22 cellular contexts compared by ENCODE assay signal in genomic region chr1:175234639-175235038, GRCh38.
"Had no signal": no experiment of that assay in that cellular context is flagged by ENCODE, and none has a peak within 500 bp of the region (broad histone marks: within the 10 kb centered on the region; RNA-seq: fewer than 3 reads in every experiment).

No MANE protein-coding gene starts in this region.

- FAIRE-seq: endothelial cell of umbilical vein had no signal

- H3K27me3 ChIP-seq: cardiac muscle cell, esophagus muscularis mucosa, gastroesophageal sphincter, heart left ventricle, thyroid gland had no signal

- H3K4me1 Mint-ChIP-seq: nephron had no signal

- H3K36me3 ChIP-seq: cardiac muscle cell, esophagus muscularis mucosa, gastroesophageal sphincter, heart left ventricle, left ventricle myocardium inferior, thyroid gland had no signal

- H3K27ac ChIP-seq: cardiac muscle cell, esophagus muscularis mucosa, gastroesophageal sphincter, heart left ventricle, left ventricle myocardium inferior, thyroid gland had no signal

- H3K4me3 ChIP-seq: cardiac muscle cell, esophagus muscularis mucosa, gastroesophageal sphincter, heart left ventricle, left ventricle myocardium inferior, thyroid gland had no signal

- DNase-seq: activated CD4-positive, alpha-beta T cell treated with anti-CD3 and anti-CD28 coated beads, Interleukin-2, amount 10 ng/mL, durations not matched to agents 7 days and 5 days; activated CD4-positive, CD25-positive, alpha-beta regulatory T cell; activated CD8-positive, alpha-beta memory T cell treated with anti-CD3 and anti-CD28 coated beads, Interleukin-2, amount 50 U/mL, for 48 hours; activated effector memory CD4-positive, alpha-beta T cell treated with anti-CD3 and anti-CD28 coated beads, Interleukin-2, amount 50 U/mL, for 16 hours; activated T-cell treated with anti-CD3 and anti-CD28 coated beads, Interleukin-2, amount 50 U/mL, for 48 hours; dermis blood vessel endothelial cell; effector memory CD4-positive, alpha-beta T cell; heart left ventricle; kidney glomerular epithelial cell; left ventricle myocardium inferior; nucleus accumbens; retina; stimulated activated naive CD4-positive, alpha-beta T cell treated with Interleukin-2 at 50 U/mL for 16 hours; T-helper 2 cell; thyroid gland had no signal

- H3K4me3 Mint-ChIP-seq: activated CD4-positive, alpha-beta T cell treated with anti-CD3 and anti-CD28 coated beads, Interleukin-2, amount 10 ng/mL, durations not matched to agents 7 days and 5 days; activated naive CD4-positive, alpha-beta T cell treated with anti-CD3 and anti-CD28 coated beads, Interleukin-2, amount 50 U/mL, for 24 hours; memory B cell; nephron had no signal

- ATAC-seq: gastroesophageal sphincter, heart left ventricle had no signal

- H3K4me1 ChIP-seq: esophagus muscularis mucosa, gastroesophageal sphincter, left ventricle myocardium inferior, thyroid gland had no signal

- H3K27me3 Mint-ChIP-seq: activated CD4-positive, alpha-beta T cell treated with anti-CD3 and anti-CD28 coated beads, Interleukin-2, amount 10 ng/mL, durations not matched to agents 7 days and 5 days; activated naive CD4-positive, alpha-beta T cell treated with anti-CD3 and anti-CD28 coated beads, Interleukin-2, amount 50 U/mL, for 24 hours; memory B cell had no signal

- H3K9me3 ChIP-seq: thyroid gland had no signal

- H3K27ac Mint-ChIP-seq: activated CD4-positive, alpha-beta T cell treated with anti-CD3 and anti-CD28 coated beads, Interleukin-2, amount 10 ng/mL, durations not matched to agents 7 days and 5 days; activated naive CD4-positive, alpha-beta T cell treated with anti-CD3 and anti-CD28 coated beads, Interleukin-2, amount 50 U/mL, for 24 hours; memory B cell; nephron had no signal
